20 cellular contexts compared by ENCODE assay signal in the genomic region with DNA sequence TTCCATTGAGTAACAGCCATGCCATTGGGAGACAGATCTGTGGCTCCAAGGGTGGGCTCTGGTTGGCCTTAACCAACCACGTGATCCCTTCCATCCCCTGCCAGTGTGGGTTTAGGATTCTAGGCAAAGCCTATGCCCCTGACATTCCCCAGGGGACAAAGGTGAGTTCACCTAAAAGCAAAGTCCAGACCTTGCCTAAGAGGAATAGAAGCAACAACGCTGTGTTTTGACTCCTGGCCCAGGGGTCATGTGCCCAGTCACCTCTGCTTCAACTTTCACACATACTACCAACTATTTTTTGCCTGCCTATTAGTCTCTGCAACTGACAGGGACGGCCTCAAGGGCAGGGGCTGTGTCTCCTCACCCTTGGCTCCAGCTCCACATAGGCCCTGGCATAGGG. TPM values are rescaled to one million over a fixed set of nuclear protein-coding genes. Genes with fewer than 3 reads are reported as not detected.
DNase-seq lines count a peak whose midpoint lies in the region; ATAC-seq and TF ChIP-seq lines count a peak whose summit lies in the region.
"Had no signal": no experiment of that assay in that cellular context is flagged by ENCODE, and none has a peak within 500 bp of the region (broad histone marks: within the 10 kb centered on the region; RNA-seq: fewer than 3 reads in every experiment).

No MANE protein-coding gene starts in this region.

- H3K9me3 ChIP-seq in heart right ventricle (no peaks in the 10 kb centered on the region), left ventricle myocardium inferior (replicated peaks) (no peaks in the 10 kb centered on the region), neural progenitor cell (ENCODE audit: low read depth) (no peaks in the 10 kb centered on the region)
- H3K9me3 ChIP-seq: BE2C, HAP-1 had no signal

- H3K9me3 Mint-ChIP-seq in neural progenitor cell: no peaks in the 10 kb centered on the region
- H3K9me3 Mint-ChIP-seq: CD8-positive, alpha-beta memory T cell had no signal

- TF ChIP-seq CTCF in heart right ventricle (IDR thresholded peaks at IDR 0.05) (no peak), left ventricle myocardium inferior (IDR thresholded peaks at IDR 0.05; ENCODE audit: borderline replicate concordance) (no peak), neural progenitor cell (IDR thresholded peaks at IDR 0.05) (no peak)

- H3K4me1 Mint-ChIP-seq in neural progenitor cell: peaks cover 58% of the 10 kb centered on the region
- H3K4me1 Mint-ChIP-seq: CD4-positive, CD25-positive, alpha-beta regulatory T cell had no signal

- 47 to 75% methylated on average over 3 of the region's 3 CpGs for WGBS in heart right ventricle, 2 donors

- H3K4me1 ChIP-seq in heart right ventricle (peaks cover 7 to 68% (median 44%) of the 10 kb centered on the region in 9 donors), left ventricle myocardium inferior (peaks cover 77% of the 10 kb centered on the region), neural progenitor cell (peaks cover 35% of the 10 kb centered on the region)
- H3K4me1 ChIP-seq: BE2C, HAP-1 had no signal

- H2AFZ ChIP-seq in neural progenitor cell (replicated peaks): no peak overlapping the region
- H2AFZ ChIP-seq: GM23248 had no signal

- H3K4me3 ChIP-seq in heart right ventricle (peak overlapping the region in 1 of 10 donors; percentile 54), left ventricle myocardium inferior (peak overlapping the region; percentile 68), neural progenitor cell (no peak overlapping the region)
- H3K4me3 ChIP-seq: GM12878, GM23248, HAP-1 had no signal

- no peaks in the 10 kb centered on the region for H3K79me2 ChIP-seq in neural progenitor cell (ENCODE audit: low read depth)

- H3K36me3 ChIP-seq in heart right ventricle: no peaks in the 10 kb centered on the region
- H3K36me3 ChIP-seq in left ventricle myocardium inferior: no peaks in the 10 kb centered on the region
- no peaks in the 10 kb centered on the region for H3K36me3 ChIP-seq in neural progenitor cell
- H3K36me3 ChIP-seq: BE2C, HAP-1 had no signal

- H3K27me3 Mint-ChIP-seq in neural progenitor cell (ENCODE audit: insufficient read depth, low read depth): peaks cover 4% of the 10 kb centered on the region
- H3K27me3 Mint-ChIP-seq: CD4-positive, CD25-positive, alpha-beta regulatory T cell; CD8-positive, alpha-beta memory T cell had no signal

- H3K27ac ChIP-seq in heart right ventricle: peak overlapping the region in 8 of 10 donors; percentile 18 to 94 (median 85)
- H3K27ac ChIP-seq in left ventricle myocardium inferior (replicated peaks): peak overlapping the region; percentile 92
- no peak overlapping the region for H3K27ac ChIP-seq in neural progenitor cell
- no peak overlapping the region for H3K27ac ChIP-seq in caudate nucleus (ENCODE audit: low read depth, low read length)
- H3K27ac ChIP-seq: GM23248 had no signal

- no peak overlapping the region for H3K4me2 ChIP-seq in neural progenitor cell

- no peak overlapping the region for H3K9ac ChIP-seq in neural progenitor cell
- H3K9ac ChIP-seq: GM23248 had no signal

- no peaks in the 10 kb centered on the region for H3F3A ChIP-seq in neural progenitor cell (ENCODE audit: low read depth)

- peak overlapping the region; percentile 53 for H3K27ac Mint-ChIP-seq in neural progenitor cell
- H3K27ac Mint-ChIP-seq: CD4-positive, CD25-positive, alpha-beta regulatory T cell had no signal

- H3K4me3 Mint-ChIP-seq in neural progenitor cell: no peak overlapping the region
- H3K4me3 Mint-ChIP-seq: CD4-positive, CD25-positive, alpha-beta regulatory T cell; CD8-positive, alpha-beta memory T cell had no signal

- intact Hi-C loops in heart right ventricle (cut with DNase I) (no loop called here), cardiac septum (cut with DNase I) (no loop called here), left ventricle myocardium inferior (cut with micrococcal nuclease) (no loop called here)

- DNase-seq in heart right ventricle: no peak
- no peak for DNase-seq in cardiac septum (ENCODE audit: low spot score)
- no peak for DNase-seq in left ventricle myocardium inferior
- no peak for DNase-seq in neural progenitor cell (ENCODE audit: low spot score)
- no peak for DNase-seq in caudate nucleus (lab: John Stamatoyannopoulos, UW)
- no peak for DNase-seq in ecto neural progenitor cell (ENCODE audit: low spot score)
- DNase-seq: ACHN; BE2C; C1 segment of cervical spinal cord; CD4-positive, CD25-positive, alpha-beta regulatory T cell; CD8-positive, alpha-beta memory T cell; COR-L47; DMS 273 treated with DMSO at 0.1 percent for 48 hours; DMS53; DND-41 had no signal

- no peak for ATAC-seq in heart right ventricle
- ATAC-seq: GM12878 had no signal

- no peaks in the 10 kb centered on the region for H3K36me3 Mint-ChIP-seq in neural progenitor cell
- H3K36me3 Mint-ChIP-seq: CD4-positive, CD25-positive, alpha-beta regulatory T cell had no signal

- H4K20me1 ChIP-seq in neural progenitor cell (ENCODE audit: low read depth): no peaks in the 10 kb centered on the region

- H3K27me3 ChIP-seq in heart right ventricle (no peaks in the 10 kb centered on the region), left ventricle myocardium inferior (ENCODE audit: low read depth) (no peaks in the 10 kb centered on the region), neural progenitor cell (no peaks in the 10 kb centered on the region)
- H3K27me3 ChIP-seq: BE2C had no signal

RNA-seq across cellular contexts. Expression of a gene that starts 42.0 kb away (rescaled TPM):
- total RNA-seq in heart right ventricle: not detected
- under 1 TPM; 0.07 to 0.37 TPM for polyA plus RNA-seq in heart right ventricle
- not detected for total RNA-seq in cardiac septum
- 0.16 TPM for total RNA-seq in left ventricle myocardium inferior
- total RNA-seq in neural progenitor cell (ENCODE audit: low replicate concordance): 0.11 and 0.15 TPM in 2 replicates
- total RNA-seq: CD4-positive, CD25-positive, alpha-beta regulatory T cell; CD8-positive, alpha-beta memory T cell; G401; GM12878; GM23248 had no signal
- polyA plus RNA-seq: CD4-positive, CD25-positive, alpha-beta regulatory T cell; CD8-positive, alpha-beta memory T cell; GM23248 had no signal

RNA-seq across cellular contexts. Expression of a gene that starts 47.4 kb away (rescaled TPM):
- total RNA-seq in heart right ventricle (100 to 1,000 TPM in 1 of 10 donors, 10 to 100 TPM in 9; 18.3 to 149 (median 54.3) TPM), cardiac septum (29.9 TPM), left ventricle myocardium inferior (115 TPM), neural progenitor cell (ENCODE audit: low replicate concordance) (0.11 and 0.71 TPM in 2 replicates)
- polyA plus RNA-seq in heart right ventricle: 10 to 100 TPM; 47.7 to 63.4 TPM
- total RNA-seq: CD4-positive, CD25-positive, alpha-beta regulatory T cell; CD8-positive, alpha-beta memory T cell; G401; GM12878; H4 had no signal
- polyA plus RNA-seq: CD4-positive, CD25-positive, alpha-beta regulatory T cell; CD8-positive, alpha-beta memory T cell; GM12878 had no signal

Comparison
In these comparisons a context has a peak if more than half of its experiments do, and no peak if none do; other contexts are left out.
1. H3K27ac ChIP-seq: peak in heart right ventricle (8 of 10) and left ventricle myocardium inferior (single experiment); none in neural progenitor cell (single experiment) and caudate nucleus (single experiment).
2. RNA of a gene that starts 47.4 kb away (total RNA-seq): 115 TPM in left ventricle myocardium inferior (single experiment), 18.3 to 149 TPM in heart right ventricle and 29.9 TPM in cardiac septum (single experiment); 0.11 to 0.71 TPM in neural progenitor cell; every median in the first group is over 10 times any median in the second.